28 cellular contexts compared by ENCODE assay signal in the genomic region with DNA sequence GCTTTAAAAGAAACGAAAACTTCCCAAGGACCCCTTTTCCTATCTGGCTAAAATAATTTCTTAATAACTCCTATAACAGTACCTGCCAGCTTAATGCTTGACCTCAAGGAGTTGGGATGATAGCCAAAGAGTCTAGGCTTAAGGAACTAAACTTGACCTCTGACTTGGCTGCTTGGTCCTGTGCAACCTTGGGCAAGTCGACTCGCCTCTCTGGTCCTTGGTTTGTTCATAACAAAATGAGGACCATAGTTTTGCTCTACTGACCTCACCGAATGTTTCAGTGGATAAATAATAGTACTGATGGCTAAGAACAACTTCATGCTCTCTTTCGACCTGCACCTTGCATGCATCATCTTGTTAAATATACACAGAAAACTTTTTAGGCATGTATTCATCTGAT. TPM values are rescaled to one million over a fixed set of nuclear protein-coding genes. Genes with fewer than 3 reads are reported as not detected.
DNase-seq lines count a peak whose midpoint lies in the region; FAIRE-seq and TF ChIP-seq lines count a peak whose summit lies in the region.
"Had no signal": no experiment of that assay in that cellular context is flagged by ENCODE, and none has a peak within 500 bp of the region (broad histone marks: within the 10 kb centered on the region; RNA-seq: fewer than 3 reads in every experiment).

No MANE protein-coding gene starts in this region.

- no peak for TF ChIP-seq RAD21 in H1 (IDR thresholded peaks at IDR 0.05 in 1 of 2, conservative IDR thresholded peaks at IDR 0.05 in 1 of 2; ENCODE audit: low read depth in 2 of 2, low read length in 2 of 2)

- H3K56ac ChIP-seq in H9 (ENCODE audit: insufficient read length, low read depth, low read length), result no peak overlapping the region
- H3K56ac ChIP-seq in H1 (replicated peaks; ENCODE audit: insufficient read length, low read depth, low read length), result no peak overlapping the region

- H3K79me2 ChIP-seq in H9 (ENCODE audit: insufficient read depth, low read length) (no peaks in the 10 kb centered on the region), H1 (ENCODE audit: control insufficient read depth in 1 of 2, insufficient read depth in 2 of 2, low read length in 2 of 2) (no peaks in the 10 kb centered on the region)

- intact Hi-C loops in spleen (cut with DNase I; ENCODE audit: low total_unique reads), result no loop called here

- no peak for DNase-seq in H9
- no peak for DNase-seq in H1 (ENCODE audit: low read depth in 1 of 2, low spot score in 2 of 2)
- DNase-seq in NOMO-1 treated with dmso at 0.1 percent for 144 hours (lab: John Stamatoyannopoulos, UW; ENCODE audit: unreplicated experiment), result no peak
- DNase-seq in spleen, result no peak
- no peak for DNase-seq in ureter (ENCODE audit: low spot score)
- DNase-seq: 8988T; ACHN; C1 segment of cervical spinal cord; CD4-positive, alpha-beta memory T cell; CD4-positive, CD25-positive, alpha-beta regulatory T cell; CD8-positive, alpha-beta memory T cell; COR-L47; DMS 273 treated with DMSO at 0.1 percent for 48 hours; DMS153; DMS53; DMS79; DND-41; EL; GDM1 had no signal

- peaks cover 12 to 18% of the 10 kb centered on the region in 2 experiments for H3K4me1 Mint-ChIP-seq in H9
- H3K4me1 Mint-ChIP-seq: CD14-positive monocyte; CD8-positive, alpha-beta memory T cell had no signal

- H2BK12ac ChIP-seq in H9 (ENCODE audit: insufficient read length, low read depth, low read length), result no peak overlapping the region
- H2BK12ac ChIP-seq in H1 (ENCODE audit: low read depth, low read length), result 0 out of 2 replicates have a peak overlapping the region, but pooled peaks have one; percentile 64

- H3K9ac ChIP-seq in H9 (ENCODE audit: extremely low read depth, insufficient read length, low read length) (no peak overlapping the region), H1 (replicated peaks in 1 of 4; ENCODE audit: extremely low read depth in 1 of 4, low read depth in 3 of 4, low read length in 3 of 4) (no peak overlapping the region)
- H3K9ac ChIP-seq: BLaER1 had no signal

- WGBS in H9 (ENCODE audit: extremely low coverage, insufficient read length, low lambda C conversion rate), result no CpG with 5 or more reads among the region's 5 CpGs
- WGBS in H1 (ENCODE audit: extremely low coverage in 1 of 2, insufficient coverage in 1 of 2, insufficient read length in 1 of 2, insufficient replicate concordance in 2 of 2, low coverage in 1 of 2, low lambda C conversion rate in 2 of 2, missing lambda C conversion rate in 1 of 2), 2 experiments, result 86% methylated on average over 5 of the region's 5 CpGs; no CpG with 5 or more reads in 1 of the 2 experiments
- 80 to 87% (median 84%) methylated on average over 5 of the region's 5 CpGs for WGBS in spleen, 5 donors

- no peak overlapping the region for H3K4me3 ChIP-seq in H1 (ENCODE audit: extremely low read depth in 1 of 4, insufficient read depth in 2 of 4, low read depth in 3 of 4, low read length in 4 of 4)
- H3K4me3 ChIP-seq in spleen, result no peak overlapping the region
- H3K4me3 ChIP-seq: BLaER1, GM12878 had no signal

- H3K23me2 ChIP-seq in H9 (ENCODE audit: insufficient read length, low read depth, low read length, poor library complexity, severe bottlenecking) (no peaks in the 10 kb centered on the region), H1 (ENCODE audit: low read depth, low read length) (no peaks in the 10 kb centered on the region)

- H3K27ac Mint-ChIP-seq in H9, result no peak overlapping the region
- H3K27ac Mint-ChIP-seq: CD14-positive monocyte; CD4-positive, alpha-beta memory T cell; CD4-positive, CD25-positive, alpha-beta regulatory T cell; CD8-positive, alpha-beta memory T cell had no signal

- no peak overlapping the region for H4K91ac ChIP-seq in H9 (ENCODE audit: insufficient read length, low read depth, low read length)
- no peak overlapping the region for H4K91ac ChIP-seq in H1 (replicated peaks; ENCODE audit: insufficient read length, low read length)

- H3K14ac ChIP-seq in H9 (ENCODE audit: insufficient read depth, low read length) (no peak overlapping the region), H1 (ENCODE audit: insufficient read length) (no peak overlapping the region)

- TF ChIP-seq POLR2A in H1 (IDR thresholded peaks at IDR 0.05; ENCODE audit: control extremely low read depth in 1 of 2, low read depth in 2 of 2, low read length in 2 of 2) (no peak), spleen (IDR thresholded peaks at IDR 0.05) (no peak)

- H3K23ac ChIP-seq in H9 (ENCODE audit: insufficient read length, low read depth, low read length) (no peak overlapping the region), H1 (ENCODE audit: insufficient read length) (no peak overlapping the region)

- TF ChIP-seq EP300 in H1 (IDR thresholded peaks at IDR 0.05; ENCODE audit: borderline replicate concordance in 1 of 2, low read depth in 2 of 2, low read length in 2 of 2), result no peak

- H3K9me3 Mint-ChIP-seq in H9, result peaks cover 7 to 8% of the 10 kb centered on the region in 2 experiments

- CTCF ChIA-PET in H1 (lab: Charles Lee; ENCODE audit: partially characterized antibody), result interaction anchor here (0.9 to 1.6 kb wide), 6 partner anchors 10 to 145 kb away, joined by 3 to 5 read pairs (median 3); no protein-coding TSS in a partner anchor

- no peak overlapping the region for H3K4me3 Mint-ChIP-seq in H9
- H3K4me3 Mint-ChIP-seq: CD14-positive monocyte; CD4-positive, alpha-beta memory T cell; CD4-positive, CD25-positive, alpha-beta regulatory T cell; CD8-positive, alpha-beta memory T cell had no signal

- H3K36me3 Mint-ChIP-seq in H9 (ENCODE audit: insufficient read depth in 1 of 3, low read depth in 3 of 3), result peaks cover 0 to 7% (median 0%) of the 10 kb centered on the region in 3 experiments; a peak in 2 of 7 replicates
- H3K36me3 Mint-ChIP-seq: CD14-positive monocyte; CD4-positive, alpha-beta memory T cell; CD4-positive, CD25-positive, alpha-beta regulatory T cell had no signal

- TF ChIP-seq CTCF in H9 (conservative IDR thresholded peaks at IDR 0.05) (no peak), H1 (IDR thresholded peaks at IDR 0.05; ENCODE audit: control extremely low read depth in 1 of 3, insufficient read depth in 1 of 3, low read depth in 1 of 3, low read length in 3 of 3) (no peak), spleen (IDR thresholded peaks at IDR 0.05 in 8 of 11, conservative IDR thresholded peaks at IDR 0.05 in 3 of 11) (no peak)

- H2BK5ac ChIP-seq in H9 (ENCODE audit: insufficient read length, low read length) (no peak overlapping the region), H1 (ENCODE audit: low read depth, low read length) (no peak overlapping the region)

- H3T11ph ChIP-seq in H9 (ENCODE audit: low read length), result no peak overlapping the region

- no peak overlapping the region for H2BK15ac ChIP-seq in H9 (ENCODE audit: low read depth, low read length)
- H2BK15ac ChIP-seq in H1 (ENCODE audit: low read length), result 0 out of 2 replicates have a peak overlapping the region, but pooled peaks have one; percentile 77

- no peak for FAIRE-seq in H1 (lab: Jason Lieb, UNC)
- FAIRE-seq: A204.1, GM12878, GM12892, GM18507 had no signal

- POLR2A ChIA-PET in H1 (lab: Charles Lee; ENCODE audit: partially characterized antibody), result interaction anchor here (1.1 kb wide), 1 partner anchor 69 kb away, joined by 3 read pairs; no protein-coding TSS in a partner anchor

- H4K8ac ChIP-seq in H9 (replicated peaks; ENCODE audit: insufficient read length, low read depth, low read length) (no peak overlapping the region), H1 (ENCODE audit: extremely low read depth, insufficient read depth, low read length) (no peak overlapping the region)

- no peak overlapping the region for H3K18ac ChIP-seq in H9 (ENCODE audit: insufficient read length, low read depth, low read length)
- H3K18ac ChIP-seq in H1 (ENCODE audit: extremely low read depth, low read length), result no peak overlapping the region

- no peak overlapping the region for H2AFZ ChIP-seq in H9 (ENCODE audit: low read length)
- H2AFZ ChIP-seq in H1 (ENCODE audit: low read length), result no peak overlapping the region

- H3K4ac ChIP-seq in H9 (ENCODE audit: low read depth, low read length), result no peak overlapping the region
- no peak overlapping the region for H3K4ac ChIP-seq in H1 (replicated peaks; ENCODE audit: insufficient read length, low read depth, low read length)

- H3K79me1 ChIP-seq in H9 (ENCODE audit: insufficient read depth, low read depth, low read length, poor library complexity, severe bottlenecking) (no peaks in the 10 kb centered on the region), H1 (ENCODE audit: low read depth, low read length) (no peaks in the 10 kb centered on the region)

- H2AK5ac ChIP-seq in H9 (ENCODE audit: insufficient read length, low read length) (no peak overlapping the region), H1 (ENCODE audit: low read depth, low read length) (no peak overlapping the region)

- no peak overlapping the region for H4K5ac ChIP-seq in H9 (ENCODE audit: insufficient read length, low read depth, low read length)
- no peak overlapping the region for H4K5ac ChIP-seq in H1 (ENCODE audit: insufficient read length, low read depth, low read length)

- H3K4me1 ChIP-seq in H9 (ENCODE audit: insufficient read depth, low read length), result peaks cover 2% of the 10 kb centered on the region; the same call in 1 of the 2 replicates
- H3K4me1 ChIP-seq in H1 (replicated peaks in 1 of 4; ENCODE audit: control insufficient read depth in 3 of 4, insufficient read depth in 4 of 4, low read length in 3 of 4), result peaks cover 0 to 4% (median 1%) of the 10 kb centered on the region in 4 experiments; a peak in 2 of 7 replicates
- no peaks in the 10 kb centered on the region for H3K4me1 ChIP-seq in spleen
- H3K4me1 ChIP-seq: BLaER1 had no signal

- H4K20me1 ChIP-seq in H9 (ENCODE audit: control insufficient read depth, insufficient read depth, insufficient read length) (no peaks in the 10 kb centered on the region), H1 (replicated peaks in 1 of 2; ENCODE audit: control insufficient read depth in 1 of 2, insufficient read depth in 2 of 2, low read length in 2 of 2) (no peaks in the 10 kb centered on the region)
- H4K20me1 ChIP-seq: BLaER1 had no signal

- H3K4me2 ChIP-seq in H9 (ENCODE audit: insufficient read depth, insufficient read length, low read length) (no peak overlapping the region), H1 (ENCODE audit: insufficient read depth in 1 of 2, low read depth in 2 of 2, low read length in 2 of 2) (no peak overlapping the region)
- H3K4me2 ChIP-seq: BLaER1 had no signal

- peaks cover 8% of the 10 kb centered on the region for H3K9me3 ChIP-seq in H9 (ENCODE audit: control insufficient read depth, low read depth, low read length)
- H3K9me3 ChIP-seq in H1 (ENCODE audit: insufficient read depth in 2 of 2, low read depth in 1 of 2, low read length in 1 of 2), result peaks cover 3 to 11% of the 10 kb centered on the region in 2 experiments; a peak in 2 of 4 replicates
- peaks cover 5 to 41% (median 29%) of the 10 kb centered on the region in 8 donors for H3K9me3 ChIP-seq in spleen
- H3K9me3 ChIP-seq: BE2C had no signal

- peaks cover 18% of the 10 kb centered on the region for H3K27me3 Mint-ChIP-seq in H9 (ENCODE audit: low read depth)

- H2BK120ac ChIP-seq in H9 (ENCODE audit: low read depth, low read length, poor library complexity, severe bottlenecking) (peak overlapping the region; percentile 67), H1 (replicated peaks; ENCODE audit: low read depth, low read length) (no peak overlapping the region)

- H3K27ac ChIP-seq in H9 (ENCODE audit: insufficient read length, low read depth, low read length), result no peak overlapping the region
- no peak overlapping the region for H3K27ac ChIP-seq in H1 (ENCODE audit: low read depth, low read length)
- no peak overlapping the region for H3K27ac ChIP-seq in spleen
- H3K27ac ChIP-seq: BLaER1 had no signal

- no peak overlapping the region for H2BK20ac ChIP-seq in H9 (ENCODE audit: low read depth, low read length, poor library complexity, severe bottlenecking)
- no peak overlapping the region for H2BK20ac ChIP-seq in H1 (ENCODE audit: low read length)

- H3K27me3 ChIP-seq in H9 (ENCODE audit: insufficient read depth, low read length) (no peaks in the 10 kb centered on the region), H1 (replicated peaks in 1 of 4; ENCODE audit: control insufficient read depth in 3 of 4, extremely low read depth in 1 of 4, insufficient read depth in 3 of 4, low read length in 3 of 4) (no peaks in the 10 kb centered on the region; a peak in 1 of 7 replicates), spleen (replicated peaks in 1 of 7) (peaks cover 0 to 48% (median 4%) of the 10 kb centered on the region in 7 donors)
- H3K27me3 ChIP-seq: BE2C, BLaER1 had no signal

- no peaks in the 10 kb centered on the region for H3K36me3 ChIP-seq in H1 (ENCODE audit: control insufficient read depth in 2 of 4, insufficient read depth in 4 of 4, low read length in 3 of 4)
- H3K36me3 ChIP-seq in spleen, result no peaks in the 10 kb centered on the region
- H3K36me3 ChIP-seq: BE2C, BLaER1 had no signal

RNA-seq across cellular contexts. Expression of a gene that starts 38.2 kb away (rescaled TPM):
- 0.92 and 1.2 TPM in 2 replicates for total RNA-seq in H9 (2021)
- 1.7 and 2.2 TPM in 2 replicates for total RNA-seq in H1 (2021; fragmentation: NEBNext Ultra II Directional; extraction: Animal tissue kit (Norgen Biotek cat#: 25700))
- 0.99 and 1.3 TPM in 2 replicates for polyA plus RNA-seq in H1 (2011; rRNA removed)
- 1.00 TPM for polyA plus RNA-seq in H1 (2011; cell fraction: cytosol; rRNA removed)
- 2.6 TPM for polyA plus RNA-seq in H1 (2011; cell fraction: nucleus; rRNA removed)
- polyA plus RNA-seq in H1 (2012, experiment 1 of 2), result 1.1 to 2.5 TPM (median 1.3 TPM) in 4 replicates
- 1.1 TPM for polyA plus RNA-seq in H1 (2012, experiment 2 of 2)
- polyA plus RNA-seq in H1 (2013, experiment 1 of 2), result 0.73 TPM
- 0.70 TPM for polyA plus RNA-seq in H1 (2013, experiment 2 of 2)
- 1.7 and 5.8 TPM in 2 replicates for polyA minus RNA-seq in H1 (2011; rRNA and poly(A)+ RNA removed)
- 1.9 TPM for polyA minus RNA-seq in H1 (2011; cell fraction: cytosol; rRNA and poly(A)+ RNA removed)
- 4.1 TPM for polyA minus RNA-seq in H1 (2011; cell fraction: nucleus; rRNA and poly(A)+ RNA removed)
- under 1 TPM in 6 of 7 donors, not detected in 1; 0.20 to 0.60 (median 0.25) TPM for total RNA-seq in spleen
- under 1 TPM; 0.09 to 0.16 (median 0.09) TPM for polyA plus RNA-seq in spleen
- total RNA-seq in ureter, result 43.7 TPM
- total RNA-seq: A673; CD4-positive, alpha-beta memory T cell; CD8-positive, alpha-beta memory T cell; GM12878 had no signal
- polyA plus RNA-seq: AG04450; CD14-positive monocyte; CD4-positive, alpha-beta memory T cell had no signal

Comparison
In these comparisons a context has a peak if more than half of its experiments do, and no peak if none do; other contexts are left out.
1. RNA of a gene that starts 38.2 kb away (total RNA-seq): 43.7 TPM in ureter (single experiment); 1.7 to 2.2 TPM in H1, 0.92 to 1.2 TPM in H9 and 0.20 to 0.60 TPM in spleen; every median in the first group is over 10 times any median in the second.